In genomic region chr11:43278302-43278956, GRCh38 we compare ENCODE assay signal across 8 cellular contexts. TPM values are rescaled to one million over a fixed set of nuclear protein-coding genes. Genes with fewer than 3 reads are reported as not detected.
DNase-seq lines count a peak whose midpoint lies in the region; ATAC-seq, FAIRE-seq and TF ChIP-seq lines count a peak whose summit lies in the region.

No MANE protein-coding gene starts in this region.

- H3K4me1 ChIP-seq in foreskin keratinocyte = no peaks in the 10 kb centered on the region

- FAIRE-seq in RCC 7860 (lab: Jason Lieb, UNC) = no peak

- peak; percentile 58 for ATAC-seq in HG03354 (IDR thresholded peaks at IDR 0.05; ENCODE audit: poor library complexity, severe bottlenecking, unreplicated experiment)
- peak; percentile 38 for ATAC-seq in foreskin keratinocyte
- ATAC-seq in GM21528 (IDR thresholded peaks at IDR 0.05; ENCODE audit: low FRiP score, unreplicated experiment) = no peak
- ATAC-seq in GM19397 (IDR thresholded peaks at IDR 0.05; ENCODE audit: unreplicated experiment) = no peak
- no peak for ATAC-seq in GM21825 (IDR thresholded peaks at IDR 0.05; ENCODE audit: unreplicated experiment)

- peak; percentile 56 for TF ChIP-seq CTCF in foreskin keratinocyte (conservative IDR thresholded peaks at IDR 0.05)

- no peak overlapping the region for H3K27ac ChIP-seq in foreskin keratinocyte

- H3K27me3 ChIP-seq in foreskin keratinocyte = no peaks in the 10 kb centered on the region

- DNase-seq in DMS53 (lab: John Stamatoyannopoulos, UW) = peak; percentile 47
- peak; percentile 11 for DNase-seq in RCC 7860 (ENCODE audit: low spot score)
- peak in 1 of 2 donors; percentile 34 for DNase-seq in foreskin keratinocyte
- DNase-seq in T-helper 2 cell = no peak

RNA-seq across cellular contexts. Expression of gene API5, which starts 33.4 kb away (rescaled TPM):
- 113 and 122 TPM in 2 replicates for total RNA-seq in foreskin keratinocyte
- 39.6 and 48.7 TPM in 2 replicates for polyA plus RNA-seq in foreskin keratinocyte

Comparison
In these comparisons a context has a peak if more than half of its experiments do, and no peak if none do; other contexts are left out.
1. DNase-seq: peak in DMS53 (single experiment) and RCC 7860 (single experiment); none in T-helper 2 cell (0 of 5).
2. ATAC-seq: peak in HG03354 (single experiment) and foreskin keratinocyte (single experiment); none in GM21528 (single experiment), GM19397 (single experiment) and GM21825 (single experiment).